ENCODE assay signal across 16 cellular contexts in the genomic region with DNA sequence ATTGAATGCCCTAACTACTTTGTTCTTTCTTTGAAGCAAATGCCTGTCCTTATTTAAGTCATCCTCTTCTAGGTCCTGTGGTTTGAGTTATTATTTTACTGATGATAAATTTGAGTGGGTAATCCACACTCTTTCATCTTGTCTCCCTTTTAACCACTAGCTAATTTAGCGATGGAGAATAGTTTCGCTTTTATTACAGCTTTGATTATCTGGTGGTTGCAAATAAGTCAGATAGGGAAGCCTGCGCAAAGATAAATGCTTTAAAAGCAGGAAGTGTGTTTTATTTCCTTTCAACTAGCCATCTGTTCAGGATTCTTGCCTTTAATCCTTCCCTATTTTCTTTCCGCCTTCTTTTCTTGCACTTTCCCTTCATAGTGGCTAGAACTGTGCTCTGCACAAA.
DNase-seq lines count a peak whose midpoint lies in the region; ATAC-seq and TF ChIP-seq lines count a peak whose summit lies in the region.
"Had no signal": no experiment of that assay in that cellular context is flagged by ENCODE, and none has a peak within 500 bp of the region (broad histone marks: within the 10 kb centered on the region; RNA-seq: fewer than 3 reads in every experiment).

No MANE protein-coding gene starts in this region.

- H4K20me1 ChIP-seq in OCI-LY3 (ENCODE audit: insufficient read depth, low read length): no peaks in the 10 kb centered on the region

- CTCF ChIA-PET in activated CD4-positive, alpha-beta T cell treated with anti-CD3 and anti-CD28 coated beads, Interleukin-2, amount 10 ng/mL, durations not matched to agents 7 days and 5 days (lab: Charles Lee): no interaction called here
- CTCF ChIA-PET in activated CD8-positive, alpha-beta T cell treated with anti-CD3 and anti-CD28 coated beads, Interleukin-2, amount 10 ng/mL, durations not matched to agents 7 days and 5 days (lab: Charles Lee): no interaction called here

- no peaks in the 10 kb centered on the region for H3K9me3 ChIP-seq in right cardiac atrium (ENCODE audit: control insufficient read depth, low read length)
- H3K9me3 ChIP-seq in OCI-LY3 (ENCODE audit: insufficient read depth, low read length): no peaks in the 10 kb centered on the region

- H3K4me1 Mint-ChIP-seq in dendritic cell treated with granulocyte-macrophage colony-stimulating factor and Interleukin-4, amounts not matched to agents 40 ng/mL and 50 ng/mL, for 4 days (ENCODE audit: low read depth): peaks cover 34% of the 10 kb centered on the region
- H3K4me1 Mint-ChIP-seq in activated CD4-positive, alpha-beta T cell treated with anti-CD3 and anti-CD28 coated beads, Interleukin-2, amount 10 ng/mL, durations not matched to agents 7 days and 5 days: no peaks in the 10 kb centered on the region
- peaks cover 12% of the 10 kb centered on the region for H3K4me1 Mint-ChIP-seq in activated CD8-positive, alpha-beta T cell treated with anti-CD3 and anti-CD28 coated beads, Interleukin-2, amount 10 ng/mL, durations not matched to agents 7 days and 5 days (ENCODE audit: low read depth)

- WGBS in right cardiac atrium: 43% methylated on average over 4 of the region's 4 CpGs

- POLR2A ChIA-PET in activated CD4-positive, alpha-beta T cell treated with anti-CD3 and anti-CD28 coated beads, Interleukin-2, amount 10 ng/mL, durations not matched to agents 7 days and 5 days (lab: Charles Lee): no interaction called here
- POLR2A ChIA-PET in activated CD8-positive, alpha-beta T cell treated with anti-CD3 and anti-CD28 coated beads, Interleukin-2, amount 10 ng/mL, durations not matched to agents 7 days and 5 days (lab: Charles Lee): no interaction called here

- H3K4me1 ChIP-seq in right cardiac atrium (ENCODE audit: control insufficient read depth, insufficient read depth, low read length): no peaks in the 10 kb centered on the region
- peaks cover 44% of the 10 kb centered on the region for H3K4me1 ChIP-seq in OCI-LY3 (ENCODE audit: low read length)

- H3K36me3 Mint-ChIP-seq in dendritic cell treated with granulocyte-macrophage colony-stimulating factor and Interleukin-4, amounts not matched to agents 40 ng/mL and 50 ng/mL, for 4 days (ENCODE audit: low read depth): no peaks in the 10 kb centered on the region
- no peaks in the 10 kb centered on the region for H3K36me3 Mint-ChIP-seq in activated CD4-positive, alpha-beta T cell treated with anti-CD3 and anti-CD28 coated beads, Interleukin-2, amount 10 ng/mL, durations not matched to agents 7 days and 5 days (ENCODE audit: low read depth)
- H3K36me3 Mint-ChIP-seq in activated CD8-positive, alpha-beta T cell treated with anti-CD3 and anti-CD28 coated beads, Interleukin-2, amount 10 ng/mL, durations not matched to agents 7 days and 5 days (ENCODE audit: low read depth): no peaks in the 10 kb centered on the region
- H3K36me3 Mint-ChIP-seq: brain had no signal

- peak overlapping the region; percentile 33 for H3K4me3 Mint-ChIP-seq in dendritic cell treated with granulocyte-macrophage colony-stimulating factor and Interleukin-4, amounts not matched to agents 40 ng/mL and 50 ng/mL, for 4 days
- no peak overlapping the region for H3K4me3 Mint-ChIP-seq in activated CD4-positive, alpha-beta T cell treated with anti-CD3 and anti-CD28 coated beads, Interleukin-2, amount 10 ng/mL, durations not matched to agents 7 days and 5 days
- H3K4me3 Mint-ChIP-seq in activated CD8-positive, alpha-beta T cell treated with anti-CD3 and anti-CD28 coated beads, Interleukin-2, amount 10 ng/mL, durations not matched to agents 7 days and 5 days: no peak overlapping the region
- H3K4me3 Mint-ChIP-seq: endodermal cell had no signal

- no peak for TF ChIP-seq CTCF in OCI-LY3 (IDR thresholded peaks at IDR 0.05; ENCODE audit: low read depth, low read length)

- no peak for DNase-seq in right cardiac atrium
- DNase-seq in Right ventricle myocardium superior: no peak
- no peak for DNase-seq in activated CD4-positive, alpha-beta T cell treated with anti-CD3 and anti-CD28 coated beads, Interleukin-2, amount 10 ng/mL, durations not matched to agents 7 days and 5 days
- no peak for DNase-seq in activated CD8-positive, alpha-beta T cell treated with anti-CD3 and anti-CD28 coated beads, Interleukin-2, amount 10 ng/mL, durations not matched to agents 7 days and 5 days
- DNase-seq: activated gamma-delta T cell treated with Interleukin-2 at 50 U/mL for 16 hours, endodermal cell, NCI-H1694, NCI-H524 treated with DMSO at 0.1 percent for 48 hours, nucleus accumbens had no signal

- no peaks in the 10 kb centered on the region for H3K27me3 Mint-ChIP-seq in dendritic cell treated with granulocyte-macrophage colony-stimulating factor and Interleukin-4, amounts not matched to agents 40 ng/mL and 50 ng/mL, for 4 days
- no peaks in the 10 kb centered on the region for H3K27me3 Mint-ChIP-seq in activated CD4-positive, alpha-beta T cell treated with anti-CD3 and anti-CD28 coated beads, Interleukin-2, amount 10 ng/mL, durations not matched to agents 7 days and 5 days
- H3K27me3 Mint-ChIP-seq in activated CD8-positive, alpha-beta T cell treated with anti-CD3 and anti-CD28 coated beads, Interleukin-2, amount 10 ng/mL, durations not matched to agents 7 days and 5 days (ENCODE audit: low read depth): no peaks in the 10 kb centered on the region
- H3K27me3 Mint-ChIP-seq: brain had no signal

- H3K27me3 ChIP-seq in right cardiac atrium (ENCODE audit: control insufficient read depth, insufficient read depth): no peaks in the 10 kb centered on the region
- H3K27me3 ChIP-seq in OCI-LY3 (ENCODE audit: low read depth, low read length): 0 out of 2 replicates have a peak, but pooled peaks cover 13% of the 10 kb centered on the region

- peak overlapping the region; percentile 57 for H3K4me2 ChIP-seq in OCI-LY3 (ENCODE audit: low read length)

- H3K27ac Mint-ChIP-seq in dendritic cell treated with granulocyte-macrophage colony-stimulating factor and Interleukin-4, amounts not matched to agents 40 ng/mL and 50 ng/mL, for 4 days: peak overlapping the region; percentile 39
- H3K27ac Mint-ChIP-seq in activated CD4-positive, alpha-beta T cell treated with anti-CD3 and anti-CD28 coated beads, Interleukin-2, amount 10 ng/mL, durations not matched to agents 7 days and 5 days: no peak overlapping the region
- H3K27ac Mint-ChIP-seq in activated CD8-positive, alpha-beta T cell treated with anti-CD3 and anti-CD28 coated beads, Interleukin-2, amount 10 ng/mL, durations not matched to agents 7 days and 5 days: no peak overlapping the region
- H3K27ac Mint-ChIP-seq: endodermal cell had no signal

- H3K27ac ChIP-seq in right cardiac atrium (ENCODE audit: low read length): no peak overlapping the region
- H3K27ac ChIP-seq in OCI-LY3 (ENCODE audit: low read length): peak overlapping the region; percentile 44; the same call in 1 of the 2 replicates
- H3K27ac ChIP-seq: skin epidermis, VCaP had no signal

- H3K9me3 Mint-ChIP-seq in dendritic cell treated with granulocyte-macrophage colony-stimulating factor and Interleukin-4, amounts not matched to agents 40 ng/mL and 50 ng/mL, for 4 days: no peaks in the 10 kb centered on the region
- no peaks in the 10 kb centered on the region for H3K9me3 Mint-ChIP-seq in activated CD4-positive, alpha-beta T cell treated with anti-CD3 and anti-CD28 coated beads, Interleukin-2, amount 10 ng/mL, durations not matched to agents 7 days and 5 days
- H3K9me3 Mint-ChIP-seq in activated CD8-positive, alpha-beta T cell treated with anti-CD3 and anti-CD28 coated beads, Interleukin-2, amount 10 ng/mL, durations not matched to agents 7 days and 5 days (ENCODE audit: insufficient read depth): no peaks in the 10 kb centered on the region
- H3K9me3 Mint-ChIP-seq: brain, endodermal cell had no signal

- no peaks in the 10 kb centered on the region for H3K79me2 ChIP-seq in OCI-LY3 (ENCODE audit: low read length)

- intact Hi-C loops in right cardiac atrium (cut with DNase I): no loop called here
- intact Hi-C loops in Right ventricle myocardium superior (cut with DNase I): no loop called here
- intact Hi-C loops in dendritic cell treated with granulocyte-macrophage colony-stimulating factor and Interleukin-4, amounts not matched to agents 40 ng/mL and 50 ng/mL, for 4 days (cut with micrococcal nuclease): no loop called here

- no peaks in the 10 kb centered on the region for H3K36me3 ChIP-seq in OCI-LY3 (replicated peaks; ENCODE audit: low read depth, low read length)

- ATAC-seq in right cardiac atrium (no peak), Right ventricle myocardium superior (ENCODE audit: poor library complexity) (no peak), HG02588 (IDR thresholded peaks at IDR 0.05; ENCODE audit: unreplicated experiment) (no peak), HG02852 (IDR thresholded peaks at IDR 0.05; ENCODE audit: unreplicated experiment) (no peak)
- ATAC-seq in activated CD8-positive, alpha-beta T cell treated with anti-CD3 and anti-CD28 coated beads, Interleukin-2, amount 10 ng/mL, durations not matched to agents 7 days and 5 days: no peak

- 0 out of 2 replicates have a peak overlapping the region, but pooled peaks have one; percentile 2 for H3K9ac ChIP-seq in OCI-LY3 (ENCODE audit: low read length)

- peak overlapping the region; percentile 28 for H3K4me3 ChIP-seq in right cardiac atrium (ENCODE audit: low read length)
- H3K4me3 ChIP-seq in OCI-LY3 (ENCODE audit: low read length): peak overlapping the region; percentile 25
- H3K4me3 ChIP-seq: skin epidermis had no signal

- peak overlapping the region; percentile 59 for H2AFZ ChIP-seq in OCI-LY3 (ENCODE audit: low read depth, low read length)
